Comparison of ENCODE assay signal across 14 cellular contexts in the genomic region with DNA sequence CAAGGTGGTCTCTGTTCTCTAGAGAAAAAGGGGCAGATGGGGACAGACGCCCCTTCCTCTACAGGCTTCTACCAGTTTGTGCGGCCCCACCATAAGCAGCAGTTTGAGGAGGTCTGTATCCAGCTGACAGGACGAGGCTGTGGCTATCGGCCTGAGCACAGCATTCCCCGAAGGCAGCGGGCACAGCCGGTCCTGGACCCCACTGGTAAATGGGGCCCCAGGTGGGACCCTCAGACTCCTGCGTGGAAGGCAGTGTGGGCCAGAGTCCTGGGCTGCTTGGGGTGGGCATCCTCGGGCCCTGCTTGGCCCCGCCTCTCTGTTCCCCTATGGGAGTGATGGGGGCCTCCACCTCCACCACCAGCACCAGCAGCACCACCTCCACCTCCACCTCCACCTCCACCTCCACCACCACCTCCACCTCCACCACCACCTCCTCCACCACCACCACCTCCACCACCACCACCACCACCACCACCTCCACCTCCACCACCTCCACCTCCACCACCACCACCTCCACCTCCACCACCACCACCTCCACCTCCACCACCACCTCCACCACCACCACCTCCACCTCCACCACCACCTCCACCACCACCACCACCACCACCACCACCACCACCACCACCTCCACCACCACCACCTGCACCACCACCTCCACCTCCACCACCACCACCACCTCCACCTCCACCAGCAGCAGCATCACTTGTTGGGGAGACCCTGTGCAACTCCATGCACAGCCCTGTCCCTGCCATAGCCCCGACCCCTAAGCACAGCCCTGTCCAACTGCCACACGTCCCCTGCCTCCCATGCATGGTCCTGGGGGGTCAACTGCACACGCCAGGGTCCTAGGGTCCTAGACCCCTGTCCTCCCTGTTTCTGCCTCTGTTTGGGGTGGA. TPM values are rescaled to one million over a fixed set of nuclear protein-coding genes. Genes with fewer than 3 reads are reported as not detected.
DNase-seq lines count a peak whose midpoint lies in the region; ATAC-seq and TF ChIP-seq lines count a peak whose summit lies in the region.
"Had no signal": no experiment of that assay in that cellular context is flagged by ENCODE, and none has a peak within 500 bp of the region (broad histone marks: within the 10 kb centered on the region; RNA-seq: fewer than 3 reads in every experiment).

No MANE protein-coding gene starts in this region.

- H3K9me3 Mint-ChIP-seq in activated naive CD4-positive, alpha-beta T cell treated with anti-CD3 and anti-CD28 coated beads, Interleukin-2, amount 50 U/mL, for 24 hours, result no peaks in the 10 kb centered on the region
- no peaks in the 10 kb centered on the region for H3K9me3 Mint-ChIP-seq in activated naive CD8-positive, alpha-beta T cell treated with anti-CD3 and anti-CD28 coated beads for 36 hours
- peaks cover 0 to 4% (median 1%) of the 10 kb centered on the region in 6 donors for H3K9me3 Mint-ChIP-seq in immature natural killer cell

- H3K36me3 Mint-ChIP-seq in activated naive CD4-positive, alpha-beta T cell treated with anti-CD3 and anti-CD28 coated beads, Interleukin-2, amount 50 U/mL, for 24 hours, result no peaks in the 10 kb centered on the region
- H3K36me3 Mint-ChIP-seq in activated naive CD8-positive, alpha-beta T cell treated with anti-CD3 and anti-CD28 coated beads for 36 hours, result peaks cover 9% of the 10 kb centered on the region
- no peaks in the 10 kb centered on the region for H3K36me3 Mint-ChIP-seq in immature natural killer cell

- no peak for DNase-seq in activated naive CD4-positive, alpha-beta T cell (lab: John Stamatoyannopoulos, UW)
- no peak for DNase-seq in activated naive CD8-positive, alpha-beta T cell treated with anti-CD3 and anti-CD28 coated beads for 36 hours
- DNase-seq in immature natural killer cell (no peak), upper lobe of left lung (no peak), medulla oblongata (ENCODE audit: extremely low spot score) (no peak), NCI-H2171 treated with DMSO at 0.1 percent for 48 hours (lab: John Stamatoyannopoulos, UW) (no peak)
- no peak for DNase-seq in central memory CD4-positive, alpha-beta T cell
- DNase-seq: activated gamma-delta T cell; midbrain; MM.1S; stimulated activated CD4-positive, alpha-beta T cell treated with anti-CD3 and anti-CD28 coated beads, Interleukin-15, amount 100 ng/mL, for 24 hours; upper lobe of right lung had no signal

- H3K27me3 Mint-ChIP-seq in activated naive CD4-positive, alpha-beta T cell treated with anti-CD3 and anti-CD28 coated beads, Interleukin-2, amount 50 U/mL, for 24 hours, result no peaks in the 10 kb centered on the region
- H3K27me3 Mint-ChIP-seq in activated naive CD8-positive, alpha-beta T cell treated with anti-CD3 and anti-CD28 coated beads for 36 hours, result peaks cover 3% of the 10 kb centered on the region
- H3K27me3 Mint-ChIP-seq in immature natural killer cell (ENCODE audit: low read depth in 3 of 3), result peaks cover 26 to 45% (median 36%) of the 10 kb centered on the region in 3 donors

- no peaks in the 10 kb centered on the region for H3K27me3 ChIP-seq in upper lobe of left lung
- H3K27me3 ChIP-seq: upper lobe of right lung had no signal

- peaks cover 0 to 39% (median 4%) of the 10 kb centered on the region in 4 donors for H3K36me3 ChIP-seq in upper lobe of left lung

- peak overlapping the region in 3 of 4 donors; percentile 51 to 96 (median 90) for H3K27ac ChIP-seq in upper lobe of left lung

- H3K9me3 ChIP-seq in upper lobe of left lung, result no peaks in the 10 kb centered on the region
- H3K9me3 ChIP-seq: upper lobe of right lung had no signal

- no peak overlapping the region for H3K4me3 ChIP-seq in upper lobe of left lung
- H3K4me3 ChIP-seq: coronary artery, upper lobe of right lung had no signal

- no peak for ATAC-seq in upper lobe of left lung (ENCODE audit: low FRiP score in 2 of 2)
- ATAC-seq: upper lobe of right lung had no signal

- no peak for TF ChIP-seq EP300 in upper lobe of left lung (IDR thresholded peaks at IDR 0.05)

- peak overlapping the region; percentile 30 for H3K27ac Mint-ChIP-seq in activated naive CD4-positive, alpha-beta T cell treated with anti-CD3 and anti-CD28 coated beads, Interleukin-2, amount 50 U/mL, for 24 hours
- peak overlapping the region; percentile 77 for H3K27ac Mint-ChIP-seq in activated naive CD8-positive, alpha-beta T cell treated with anti-CD3 and anti-CD28 coated beads for 36 hours
- H3K27ac Mint-ChIP-seq in immature natural killer cell, result peak overlapping the region in 5 of 6 donors; percentile 34 to 93 (median 90)

- TF ChIP-seq CTCF in upper lobe of left lung (IDR thresholded peaks at IDR 0.05), result no peak

- no peak for TF ChIP-seq POLR2A in upper lobe of left lung (IDR thresholded peaks at IDR 0.05)

- H3K4me1 ChIP-seq in upper lobe of left lung, result peaks cover 36 to 64% (median 47%) of the 10 kb centered on the region in 4 donors

- H3K4me3 Mint-ChIP-seq in activated naive CD4-positive, alpha-beta T cell treated with anti-CD3 and anti-CD28 coated beads, Interleukin-2, amount 50 U/mL, for 24 hours, result no peak overlapping the region
- peak overlapping the region; percentile 48 for H3K4me3 Mint-ChIP-seq in activated naive CD8-positive, alpha-beta T cell treated with anti-CD3 and anti-CD28 coated beads for 36 hours
- peak overlapping the region; percentile 38 to 71 (median 55) for H3K4me3 Mint-ChIP-seq in immature natural killer cell

- WGBS in upper lobe of left lung, 2 donors, result 89 to 100% methylated on average over 1 to 13 of the region's 13 CpGs

- H3K4me1 Mint-ChIP-seq in activated naive CD4-positive, alpha-beta T cell treated with anti-CD3 and anti-CD28 coated beads, Interleukin-2, amount 50 U/mL, for 24 hours, result peaks cover 7% of the 10 kb centered on the region
- peaks cover 8% of the 10 kb centered on the region for H3K4me1 Mint-ChIP-seq in activated naive CD8-positive, alpha-beta T cell treated with anti-CD3 and anti-CD28 coated beads for 36 hours
- peaks cover 0 to 7% of the 10 kb centered on the region in 2 donors for H3K4me1 Mint-ChIP-seq in immature natural killer cell

RNA-seq across cellular contexts. Expression of a gene that starts 3.1 kb away (rescaled TPM):
- total RNA-seq in activated naive CD8-positive, alpha-beta T cell treated with anti-CD3 and anti-CD28 coated beads for 36 hours, result not detected
- polyA plus RNA-seq in immature natural killer cell, result not detected
- total RNA-seq in upper lobe of left lung, result 10 to 100 TPM; 13.8 to 34.8 (median 16.9) TPM

RNA-seq across cellular contexts. Expression of a gene that starts 14.4 kb away (rescaled TPM):
- 10 to 100 TPM; 49.5 to 50.1 TPM for total RNA-seq in activated naive CD8-positive, alpha-beta T cell treated with anti-CD3 and anti-CD28 coated beads for 36 hours
- 10 to 100 TPM; 43.0 to 72.7 (median 54.3) TPM for polyA plus RNA-seq in immature natural killer cell
- 10 to 100 TPM; 26.8 to 56.4 (median 46.3) TPM for total RNA-seq in upper lobe of left lung

RNA-seq across cellular contexts. Expression of a gene that starts 14.5 kb away (rescaled TPM):
- 10 to 100 TPM; 22.0 to 22.1 TPM for total RNA-seq in activated naive CD8-positive, alpha-beta T cell treated with anti-CD3 and anti-CD28 coated beads for 36 hours
- 10 to 100 TPM; 26.6 to 64.1 (median 33.9) TPM for polyA plus RNA-seq in immature natural killer cell
- total RNA-seq in upper lobe of left lung, result 10 to 100 TPM; 24.8 to 70.2 (median 36.8) TPM

RNA-seq across cellular contexts. Expression of a gene that starts 35.2 kb away (rescaled TPM):
- total RNA-seq in activated naive CD8-positive, alpha-beta T cell treated with anti-CD3 and anti-CD28 coated beads for 36 hours, result 10 to 100 TPM; 43.9 to 44.8 TPM
- polyA plus RNA-seq in immature natural killer cell, result 1 to 10 TPM in 2 of 3 donors, not detected in 1; 1.5 to 7.3 TPM
- total RNA-seq in upper lobe of left lung, result 10 to 100 TPM in 5 of 6 donors, 1 to 10 TPM in 1; 8.6 to 73.3 (median 32.5) TPM

RNA-seq across cellular contexts. Expression of a gene that starts 40.1 kb away (rescaled TPM):
- 10 to 100 TPM; 10.2 to 11.7 TPM for total RNA-seq in activated naive CD8-positive, alpha-beta T cell treated with anti-CD3 and anti-CD28 coated beads for 36 hours
- 1 to 10 TPM in 2 of 3 donors, under 1 TPM in 1; 0.36 to 1.6 (median 1.1) TPM for polyA plus RNA-seq in immature natural killer cell
- total RNA-seq in upper lobe of left lung, result 10 to 100 TPM in 3 of 6 donors, 1 to 10 TPM in 3; 2.1 to 16.5 (median 9.1) TPM

Comparison
In these comparisons a context has a peak if more than half of its experiments do, and no peak if none do; other contexts are left out.
1. H3K27ac Mint-ChIP-seq: peak in every context shown above with its lines; median percentile 90 in immature natural killer cell; 77 in activated naive CD8-positive, alpha-beta T cell treated with anti-CD3 and anti-CD28 coated beads for 36 hours; 30 in activated naive CD4-positive, alpha-beta T cell treated with anti-CD3 and anti-CD28 coated beads, Interleukin-2, amount 50 U/mL, for 24 hours.
2. RNA of a gene that starts 3.1 kb away (total RNA-seq): 13.8 to 34.8 TPM in upper lobe of left lung; not detected in activated naive CD8-positive, alpha-beta T cell treated with anti-CD3 and anti-CD28 coated beads for 36 hours; every median in the first group is over 10 times any median in the second.